14 cellular contexts compared by ENCODE assay signal in genomic region chr9:104921067-104921741, GRCh38. TPM values are rescaled to one million over a fixed set of nuclear protein-coding genes. Genes with fewer than 3 reads are reported as not detected.
DNase-seq lines count a peak whose midpoint lies in the region; ATAC-seq and TF ChIP-seq lines count a peak whose summit lies in the region.
"Had no signal": no experiment of that assay in that cellular context is flagged by ENCODE, and none has a peak within 500 bp of the region (broad histone marks: within the 10 kb centered on the region; RNA-seq: fewer than 3 reads in every experiment).

No MANE protein-coding gene starts in this region.

- no peak overlapping the region for H3K4me3 ChIP-seq in GM06990 (replicated peaks; ENCODE audit: low read depth, low read length)
- H3K4me3 ChIP-seq in effector memory CD4-positive, alpha-beta T cell (ENCODE audit: insufficient read depth, low read depth, low read length, poor library complexity, severe bottlenecking): no peak overlapping the region
- H3K4me3 ChIP-seq: SJCRH30 had no signal

- H3K27ac Mint-ChIP-seq in endothelial cell (ENCODE audit: unreplicated experiment): no peak overlapping the region
- H3K27ac Mint-ChIP-seq: activated naive CD8-positive, alpha-beta T cell treated with anti-CD3 and anti-CD28 coated beads, Interleukin-2, amount 10 ng/mL, durations not matched to agents 7 days and 5 days had no signal

- no peak overlapping the region for H3K4me3 Mint-ChIP-seq in endothelial cell (ENCODE audit: unreplicated experiment)
- H3K4me3 Mint-ChIP-seq: activated naive CD8-positive, alpha-beta T cell treated with anti-CD3 and anti-CD28 coated beads, Interleukin-2, amount 10 ng/mL, durations not matched to agents 7 days and 5 days had no signal

- peaks cover 14% of the 10 kb centered on the region for H3K36me3 Mint-ChIP-seq in endothelial cell (ENCODE audit: low read depth, unreplicated experiment)
- H3K36me3 Mint-ChIP-seq: activated naive CD8-positive, alpha-beta T cell treated with anti-CD3 and anti-CD28 coated beads, Interleukin-2, amount 10 ng/mL, durations not matched to agents 7 days and 5 days had no signal

- peak; percentile 82 for ATAC-seq in GM21528 (IDR thresholded peaks at IDR 0.05; ENCODE audit: low FRiP score, unreplicated experiment)
- ATAC-seq in HG03521 (IDR thresholded peaks at IDR 0.05; ENCODE audit: unreplicated experiment): peak; percentile 46

- H3K4me1 Mint-ChIP-seq in endothelial cell (ENCODE audit: unreplicated experiment): peaks cover 42% of the 10 kb centered on the region
- H3K4me1 Mint-ChIP-seq: activated naive CD8-positive, alpha-beta T cell treated with anti-CD3 and anti-CD28 coated beads, Interleukin-2, amount 10 ng/mL, durations not matched to agents 7 days and 5 days had no signal

- DNase-seq in GM06990 (ENCODE audit: extremely low read depth, insufficient read length) (peak; percentile 12), germinal center (ENCODE audit: low spot score) (peak; percentile 45), endothelial cell (ENCODE audit: low spot score) (no peak)
- no peak for DNase-seq in effector memory CD4-positive, alpha-beta T cell
- no peak for DNase-seq in activated T-cell treated with anti-CD3 and anti-CD28 coated beads, Interleukin-2, amount 50 U/mL, for 48 hours
- no peak for DNase-seq in stimulated activated CD4-positive, alpha-beta T cell treated with anti-CD3 and anti-CD28 coated beads, Interleukin-4, amount 100 ng/mL, for 1 hour
- DNase-seq: activated naive CD8-positive, alpha-beta T cell treated with anti-CD3 and anti-CD28 coated beads, Interleukin-2, amount 10 ng/mL, durations not matched to agents 7 days and 5 days; GF-D8; GOT3; kidney; nucleus accumbens; SJCRH30 had no signal

- no peaks in the 10 kb centered on the region for H3K27me3 ChIP-seq in GM06990 (replicated peaks; ENCODE audit: control insufficient read depth, insufficient read depth, low read length)
- no peaks in the 10 kb centered on the region for H3K27me3 ChIP-seq in effector memory CD4-positive, alpha-beta T cell (replicated peaks; ENCODE audit: control insufficient read depth, insufficient read depth, low read length, poor library complexity, severe bottlenecking)
- H3K27me3 ChIP-seq: SJCRH30 had no signal

- H3K36me3 ChIP-seq in GM06990 (ENCODE audit: control insufficient read depth, insufficient read depth, low read length): no peaks in the 10 kb centered on the region
- H3K36me3 ChIP-seq in effector memory CD4-positive, alpha-beta T cell (ENCODE audit: control insufficient read depth, insufficient read depth, low read length): no peaks in the 10 kb centered on the region
- H3K36me3 ChIP-seq: SJCRH30 had no signal

- H3K27ac ChIP-seq in effector memory CD4-positive, alpha-beta T cell (ENCODE audit: insufficient read depth, low read length, poor library complexity, severe bottlenecking): no peak overlapping the region
- H3K27ac ChIP-seq: SJCRH30 had no signal

- H3K9me3 Mint-ChIP-seq in endothelial cell (ENCODE audit: unreplicated experiment): no peaks in the 10 kb centered on the region
- H3K9me3 Mint-ChIP-seq: activated naive CD8-positive, alpha-beta T cell treated with anti-CD3 and anti-CD28 coated beads, Interleukin-2, amount 10 ng/mL, durations not matched to agents 7 days and 5 days had no signal

- TF ChIP-seq CTCF in GM06990 (IDR thresholded peaks at IDR 0.05; ENCODE audit: insufficient read depth, low read length, poor library complexity, severe bottlenecking) (no peak), endothelial cell (IDR thresholded peaks at IDR 0.05; ENCODE audit: unreplicated experiment) (no peak)

- no peaks in the 10 kb centered on the region for H3K9me3 ChIP-seq in effector memory CD4-positive, alpha-beta T cell (ENCODE audit: control insufficient read depth, low read length)
- H3K9me3 ChIP-seq: SJCRH30 had no signal

- peaks cover 4% of the 10 kb centered on the region for H3K27me3 Mint-ChIP-seq in endothelial cell (ENCODE audit: unreplicated experiment)

- H3K4me1 ChIP-seq in effector memory CD4-positive, alpha-beta T cell (ENCODE audit: control insufficient read depth, insufficient read depth, low read length, poor library complexity, severe bottlenecking): no peaks in the 10 kb centered on the region
- H3K4me1 ChIP-seq: SJCRH30 had no signal

RNA-seq across cellular contexts. Expression of gene ABCA1, which starts 6.8 kb away (rescaled TPM):
- 171 TPM for total RNA-seq in endothelial cell (ENCODE audit: unreplicated experiment)

Comparison
In these comparisons a context has a peak if more than half of its experiments do, and no peak if none do; other contexts are left out.
1. DNase-seq: peak in GM06990 (single experiment) and germinal center (single experiment); none in effector memory CD4-positive, alpha-beta T cell (0 of 3), activated T-cell treated with anti-CD3 and anti-CD28 coated beads, Interleukin-2, amount 50 U/mL, for 48 hours (0 of 2), stimulated activated CD4-positive, alpha-beta T cell treated with anti-CD3 and anti-CD28 coated beads, Interleukin-4, amount 100 ng/mL, for 1 hour (single experiment) and endothelial cell (single experiment).